ENCODE assay signal across 9 cellular contexts in the genomic region with DNA sequence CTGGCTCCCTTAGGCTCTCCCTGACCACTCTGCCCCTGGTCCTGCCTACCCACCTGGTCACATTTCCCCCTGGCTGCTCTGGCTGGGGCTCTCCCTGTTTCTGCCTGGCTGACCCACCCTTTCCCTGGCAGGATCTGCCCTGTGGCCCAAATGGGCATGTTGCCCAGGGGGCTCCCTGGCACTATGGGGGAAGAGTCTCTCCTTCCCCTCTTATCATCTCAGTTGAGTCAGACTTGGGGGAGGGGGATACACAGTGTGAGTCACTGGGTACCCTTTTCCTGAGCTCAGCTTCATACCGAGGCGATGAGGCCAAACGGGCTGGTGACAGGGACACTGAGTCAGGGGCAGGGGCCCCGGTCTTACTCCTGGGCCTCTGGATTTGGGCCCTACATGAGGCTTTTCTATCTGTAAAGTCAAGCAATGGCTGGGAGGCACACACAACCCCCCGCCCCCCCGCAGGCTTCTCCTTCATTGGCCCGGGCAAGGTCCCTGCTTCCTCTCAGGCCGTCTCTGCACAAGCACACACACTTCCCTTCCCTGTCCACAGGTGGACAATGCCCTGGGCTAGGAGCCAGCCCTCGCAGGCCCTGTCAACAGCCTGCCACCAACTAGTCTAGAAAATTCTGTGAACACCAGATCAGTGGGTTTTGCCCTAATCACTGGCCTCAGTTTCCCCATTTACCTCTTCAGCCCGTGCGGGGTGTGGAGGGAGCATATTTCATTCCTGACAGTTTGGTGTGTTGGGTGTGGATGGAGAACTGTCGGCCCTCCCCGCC. TPM values are rescaled to one million over a fixed set of nuclear protein-coding genes. Genes with fewer than 3 reads are reported as not detected.
A peak's percentile ranks its signal among the peaks of the same experiment; 100 is the strongest.
DNase-seq lines count a peak whose midpoint lies in the region; ATAC-seq, FAIRE-seq and TF ChIP-seq lines count a peak whose summit lies in the region.
"Had no signal": no experiment of that assay in that cellular context is flagged by ENCODE, and none has a peak within 500 bp of the region (broad histone marks: within the 10 kb centered on the region; RNA-seq: fewer than 3 reads in every experiment).

No MANE protein-coding gene starts in this region.

- no peaks in the 10 kb centered on the region for H3K79me2 ChIP-seq in OCI-LY7 (ENCODE audit: insufficient read depth, low read depth, low read length)

- H3K4me3 ChIP-seq in brain microvascular endothelial cell (ENCODE audit: low read depth, low read length), result peak overlapping the region; percentile 40
- H3K4me3 ChIP-seq in lower lobe of right lung, result peak overlapping the region; percentile 50
- no peak overlapping the region for H3K4me3 ChIP-seq in kidney (ENCODE audit: low read length in 2 of 2)
- H3K4me3 ChIP-seq in OCI-LY7 (ENCODE audit: low read depth, low read length, poor library complexity, severe bottlenecking), result no peak overlapping the region

- no TSS peak for BruUV-seq in OCI-LY7 (replicated peaks; lab: Mats Ljungman, UMichigan)

- intact Hi-C loops in natural killer cell (cut with micrococcal nuclease) (no loop called here), lower lobe of right lung (cut with DNase I) (no loop called here), kidney (cut with DNase I) (no loop called here), posterior vena cava (cut with DNase I) (loop anchor here in 1 of 2 donors (5.0 kb wide), 2 partner anchors 47 to 72 kb away; no protein-coding TSS in a partner anchor), OCI-LY7 (cut with micrococcal nuclease; ENCODE audit: unreplicated experiment) (no loop called here)

- DNase-seq in natural killer cell (no peak), brain microvascular endothelial cell (peak; percentile 71), lower lobe of right lung (no peak), kidney (no peak), posterior vena cava (ENCODE audit: low spot score) (no peak), OCI-LY7 (ENCODE audit: low spot score) (no peak)
- DNase-seq in natural killer cell treated with Interleukin-12 subunit alpha and Interleukin-12 subunit beta and Interleukin-15 and Interleukin-18, amount 100 ng/mL, for 72 hours (ENCODE audit: low spot score), result no peak

- ATAC-seq in natural killer cell, result no peak
- ATAC-seq in natural killer cell treated with Interleukin-12 subunit alpha and Interleukin-12 subunit beta and Interleukin-15 and Interleukin-18, amount 100 ng/mL, for 72 hours, result no peak
- no peak for ATAC-seq in lower lobe of right lung
- ATAC-seq in HG02981 (IDR thresholded peaks at IDR 0.05; ENCODE audit: unreplicated experiment), result no peak

- H3K4me3 Mint-ChIP-seq in natural killer cell, result peak overlapping the region; percentile 40
- H3K4me3 Mint-ChIP-seq in natural killer cell treated with Interleukin-12 subunit alpha and Interleukin-12 subunit beta and Interleukin-15 and Interleukin-18, amount 100 ng/mL, for 72 hours, result no peak overlapping the region

- no peak overlapping the region for H3K9ac ChIP-seq in kidney (ENCODE audit: low read length in 2 of 2)

- no peaks in the 10 kb centered on the region for H3K36me3 Mint-ChIP-seq in natural killer cell
- no peaks in the 10 kb centered on the region for H3K36me3 Mint-ChIP-seq in natural killer cell treated with Interleukin-12 subunit alpha and Interleukin-12 subunit beta and Interleukin-15 and Interleukin-18, amount 100 ng/mL, for 72 hours

- no peaks in the 10 kb centered on the region for H3K9me2 ChIP-seq in OCI-LY7 (ENCODE audit: insufficient read depth, low read length)

- peaks cover 0 to 20% of the 10 kb centered on the region in 2 donors for H3K4me1 Mint-ChIP-seq in natural killer cell
- peaks cover 0 to 8% of the 10 kb centered on the region in 2 donors for H3K4me1 Mint-ChIP-seq in natural killer cell treated with Interleukin-12 subunit alpha and Interleukin-12 subunit beta and Interleukin-15 and Interleukin-18, amount 100 ng/mL, for 72 hours (ENCODE audit: low read depth in 2 of 2)

- H3K9me3 Mint-ChIP-seq in natural killer cell, result no peaks in the 10 kb centered on the region
- no peaks in the 10 kb centered on the region for H3K9me3 Mint-ChIP-seq in natural killer cell treated with Interleukin-12 subunit alpha and Interleukin-12 subunit beta and Interleukin-15 and Interleukin-18, amount 100 ng/mL, for 72 hours

- peaks cover 46% of the 10 kb centered on the region for H3K4me1 ChIP-seq in lower lobe of right lung
- peaks cover 0 to 6% of the 10 kb centered on the region in 2 donors for H3K4me1 ChIP-seq in kidney (ENCODE audit: control insufficient read depth in 1 of 2, insufficient read depth in 1 of 2, low read depth in 1 of 2, low read length in 2 of 2)
- H3K4me1 ChIP-seq in OCI-LY7 (ENCODE audit: insufficient read depth, low read length, poor library complexity, severe bottlenecking), result peaks cover 14% of the 10 kb centered on the region

- H3K27ac ChIP-seq in brain microvascular endothelial cell, result peak overlapping the region; percentile 46
- H3K27ac ChIP-seq in lower lobe of right lung, result no peak overlapping the region
- no peak overlapping the region for H3K27ac ChIP-seq in kidney (ENCODE audit: low read depth in 2 of 2, low read length in 2 of 2)
- no peak overlapping the region for H3K27ac ChIP-seq in OCI-LY7 (ENCODE audit: low read depth, low read length, poor library complexity, severe bottlenecking)

- no peak overlapping the region for H2AFZ ChIP-seq in OCI-LY7 (ENCODE audit: low read length)

- H3K27me3 ChIP-seq in brain microvascular endothelial cell (replicated peaks), result no peaks in the 10 kb centered on the region
- peaks cover 57% of the 10 kb centered on the region for H3K27me3 ChIP-seq in lower lobe of right lung (ENCODE audit: low read depth)

- CTCF ChIA-PET in OCI-LY7 (lab: Charles Lee; ENCODE audit: unreplicated experiment), result no interaction called here

- H3K9me3 ChIP-seq in lower lobe of right lung (no peaks in the 10 kb centered on the region), kidney (ENCODE audit: control insufficient read depth in 1 of 2, low read length in 2 of 2) (no peaks in the 10 kb centered on the region), OCI-LY7 (ENCODE audit: low read length) (no peaks in the 10 kb centered on the region)

- H3K36me3 ChIP-seq in brain microvascular endothelial cell (replicated peaks) (no peaks in the 10 kb centered on the region), lower lobe of right lung (no peaks in the 10 kb centered on the region), kidney (ENCODE audit: control insufficient read depth in 1 of 2, insufficient read depth in 2 of 2, low read length in 2 of 2) (no peaks in the 10 kb centered on the region), OCI-LY7 (ENCODE audit: insufficient read depth, low read length) (no peaks in the 10 kb centered on the region)

- FAIRE-seq in kidney (lab: Jason Lieb, UNC), result no peak

- peaks cover 0 to 37% of the 10 kb centered on the region in 2 donors for H3K27me3 Mint-ChIP-seq in natural killer cell (ENCODE audit: low read depth in 2 of 2)
- H3K27me3 Mint-ChIP-seq in natural killer cell treated with Interleukin-12 subunit alpha and Interleukin-12 subunit beta and Interleukin-15 and Interleukin-18, amount 100 ng/mL, for 72 hours, result peaks cover 8 to 9% of the 10 kb centered on the region in 2 donors

- H3K27ac Mint-ChIP-seq in natural killer cell, result no peak overlapping the region
- no peak overlapping the region for H3K27ac Mint-ChIP-seq in natural killer cell treated with Interleukin-12 subunit alpha and Interleukin-12 subunit beta and Interleukin-15 and Interleukin-18, amount 100 ng/mL, for 72 hours

- no peaks in the 10 kb centered on the region for H4K20me1 ChIP-seq in OCI-LY7 (ENCODE audit: insufficient read depth, low read length)

- POLR2A ChIA-PET in OCI-LY7 (lab: Charles Lee), result no interaction called here

- in situ Hi-C loops in brain microvascular endothelial cell (cut with HindIII; ENCODE audit: low pct_ligation_motif_present, low sequenced_read_pairs), result no loop called here

- TF ChIP-seq CTCF in natural killer cell (IDR thresholded peaks at IDR 0.05) (no peak), brain microvascular endothelial cell (IDR thresholded peaks at IDR 0.05; ENCODE audit: low read depth, low read length, missing control alignments) (no peak), lower lobe of right lung (IDR thresholded peaks at IDR 0.05) (no peak), kidney (IDR thresholded peaks at IDR 0.05; ENCODE audit: borderline replicate concordance, extremely low read depth, insufficient read depth) (no peak), OCI-LY7 (conservative IDR thresholded peaks at IDR 0.05; ENCODE audit: low read length) (no peak)

- no peak overlapping the region for H3K4me2 ChIP-seq in OCI-LY7 (ENCODE audit: low read length)

RNA-seq across cellular contexts. Expression of a gene that starts 0.6 kb away (rescaled TPM):
- under 1 TPM in 2 of 3 donors, not detected in 1; 0.05 to 0.25 TPM for total RNA-seq in natural killer cell
- total RNA-seq in natural killer cell treated with Interleukin-12 subunit alpha and Interleukin-12 subunit beta and Interleukin-15 and Interleukin-18, amount 100 ng/mL, for 72 hours, result not detected
- 11.7 TPM for total RNA-seq in lower lobe of right lung
- 12.2 TPM for total RNA-seq in kidney
- polyA plus RNA-seq in kidney (ENCODE audit: insufficient read depth, low read depth, low replicate concordance), result 2.8 TPM
- 100 to 1,000 TPM; 440 to 856 TPM for total RNA-seq in posterior vena cava
- 0.03 and 0.05 TPM in 2 replicates for total RNA-seq in OCI-LY7 (2014; rRNA removed; shearing (Covaris generic))
- total RNA-seq in OCI-LY7 (2022), result 0.06 TPM in 2 replicates

RNA-seq across cellular contexts. Expression of a gene that starts 33.1 kb away (rescaled TPM):
- total RNA-seq in natural killer cell (10 to 100 TPM; 82.9 to 98.0 (median 94.3) TPM), lower lobe of right lung (208 TPM), kidney (161 TPM), posterior vena cava (100 to 1,000 TPM; 106 to 115 TPM), OCI-LY7 (2022) (149 and 155 TPM in 2 replicates)
- total RNA-seq in natural killer cell treated with Interleukin-12 subunit alpha and Interleukin-12 subunit beta and Interleukin-15 and Interleukin-18, amount 100 ng/mL, for 72 hours, result 100 to 1,000 TPM; 115 to 145 TPM
- polyA plus RNA-seq in kidney (ENCODE audit: insufficient read depth, low read depth, low replicate concordance), result 684 TPM
- 84.9 and 108 TPM in 2 replicates for total RNA-seq in OCI-LY7 (2014; rRNA removed; shearing (Covaris generic))

RNA-seq across cellular contexts. Expression of a gene that starts 37.8 kb away (rescaled TPM):
- 10 to 100 TPM; 10.9 to 17.5 (median 13.2) TPM for total RNA-seq in natural killer cell
- 10 to 100 TPM; 15.1 to 23.8 TPM for total RNA-seq in natural killer cell treated with Interleukin-12 subunit alpha and Interleukin-12 subunit beta and Interleukin-15 and Interleukin-18, amount 100 ng/mL, for 72 hours
- 3.0 TPM for total RNA-seq in lower lobe of right lung
- 4.2 TPM for total RNA-seq in kidney
- 1.4 TPM for polyA plus RNA-seq in kidney (ENCODE audit: insufficient read depth, low read depth, low replicate concordance)
- 10 to 100 TPM; 13.3 to 23.1 TPM for total RNA-seq in posterior vena cava
- 11.0 and 11.7 TPM in 2 replicates for total RNA-seq in OCI-LY7 (2014; rRNA removed; shearing (Covaris generic))
- total RNA-seq in OCI-LY7 (2022), result 33.5 and 38.7 TPM in 2 replicates

RNA-seq across cellular contexts. Expression of a gene that starts 54.0 kb away (rescaled TPM):
- not detected for total RNA-seq in natural killer cell
- total RNA-seq in natural killer cell treated with Interleukin-12 subunit alpha and Interleukin-12 subunit beta and Interleukin-15 and Interleukin-18, amount 100 ng/mL, for 72 hours, result not detected
- total RNA-seq in lower lobe of right lung, result not detected
- total RNA-seq in kidney, result not detected
- polyA plus RNA-seq in kidney (ENCODE audit: insufficient read depth, low read depth, low replicate concordance), result not detected
- total RNA-seq in posterior vena cava, result not detected
- total RNA-seq in OCI-LY7 (2014; rRNA removed; shearing (Covaris generic)), result not detected in 2 replicates
- total RNA-seq in OCI-LY7 (2022), result not detected in 2 replicates
- total RNA-seq: T-helper 1 cell treated with Interleukin-12 subunit alpha and Interleukin-12 subunit beta and Interleukin-4 antibody, amounts not matched to agents 30 ng/mL and 1 ng/mL, for 36 hours had no signal

Comparison
In these comparisons a context has a peak if more than half of its experiments do, and no peak if none do; other contexts are left out.
1. H3K4me3 ChIP-seq: peak in brain microvascular endothelial cell (single experiment) and lower lobe of right lung (single experiment); none in kidney (0 of 2) and OCI-LY7 (single experiment).
2. RNA of a gene that starts 0.6 kb away (total RNA-seq): 440 to 856 TPM in posterior vena cava; 12.2 TPM in kidney (single experiment), 11.7 TPM in lower lobe of right lung (single experiment), 0.03 to 0.06 TPM in OCI-LY7, 0.05 to 0.25 TPM in natural killer cell and not detected in natural killer cell treated with Interleukin-12 subunit alpha and Interleukin-12 subunit beta and Interleukin-15 and Interleukin-18, amount 100 ng/mL, for 72 hours; every median in the first group is over 10 times any median in the second.